In the genomic region with DNA sequence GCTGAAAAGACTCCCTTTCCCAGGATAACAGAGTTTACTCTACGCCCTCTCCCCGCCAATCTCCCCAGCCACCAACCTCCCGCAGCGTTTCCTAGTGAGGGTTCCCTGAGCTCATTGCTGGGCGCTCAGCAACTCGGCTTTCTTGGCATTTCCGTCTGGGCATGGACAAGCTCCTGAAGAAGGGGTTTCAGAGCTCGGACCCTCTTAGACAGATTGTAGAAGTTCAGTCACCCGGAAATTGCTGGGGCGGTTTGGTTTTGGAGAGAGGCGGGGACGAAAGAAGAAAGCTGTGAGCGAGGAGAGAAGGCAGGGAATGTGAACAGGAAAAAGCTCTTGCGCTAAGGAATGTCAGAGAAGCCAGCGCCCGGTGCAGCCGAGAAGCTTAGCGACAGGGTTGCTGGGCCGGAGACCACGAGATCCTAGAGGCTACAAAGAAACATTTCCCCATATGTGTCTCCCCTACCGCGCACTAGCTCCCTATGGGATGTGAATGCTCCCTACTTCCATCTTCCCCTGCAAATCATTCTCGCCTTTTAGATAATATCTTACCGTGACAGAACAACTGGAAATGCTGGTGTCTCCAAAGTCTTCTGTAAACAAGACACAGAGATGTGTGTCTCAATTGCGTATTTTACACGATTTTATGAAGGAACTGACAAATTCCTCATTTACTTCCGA, we compare ENCODE assay signal across 11 cellular contexts. TPM values are rescaled to one million over a fixed set of nuclear protein-coding genes. Genes with fewer than 3 reads are reported as not detected.
DNase-seq lines count a peak whose midpoint lies in the region; ATAC-seq, FAIRE-seq and TF ChIP-seq lines count a peak whose summit lies in the region.
"Had no signal": no experiment of that assay in that cellular context is flagged by ENCODE, and none has a peak within 500 bp of the region (broad histone marks: within the 10 kb centered on the region; RNA-seq: fewer than 3 reads in every experiment).

No MANE protein-coding gene starts in this region.

- no TSS peak for BruUV-seq in HepG2 (replicated peaks; lab: Mats Ljungman, UMichigan)

- H3K27ac ChIP-seq in HepG2 (ENCODE audit: extremely low read length, insufficient read depth, low read length) (no peak overlapping the region), right lobe of liver (no peak overlapping the region), suprapubic skin (no peak overlapping the region)

- H3K79me2 ChIP-seq in HepG2 (ENCODE audit: insufficient read depth, low read length): no peaks in the 10 kb centered on the region

- in situ Hi-C loops in HepG2 (cut with HindIII; ENCODE audit: extremely low pct_ligation_motif_present, low pct_unique_long_range_greater_than_20kb): no loop called here

- POLR2A ChIA-PET in HepG2 (lab: Yijun Ruan, JAX): interaction anchor here (1.3 to 1.6 kb wide), 2 partner anchors 92 to 177 kb away, joined by 3 to 5 read pairs; partner anchors contain the start of genes ZNF184 and ZNF391

- H4K20me1 ChIP-seq in HepG2 (ENCODE audit: insufficient read depth, low read length): no peaks in the 10 kb centered on the region

- FAIRE-seq in HepG2 (lab: Jason Lieb, UNC): no peak

- H3K4me3 ChIP-seq in HepG2 (replicated peaks in 1 of 3; ENCODE audit: insufficient read depth in 1 of 3, low read depth in 2 of 3, low read length in 3 of 3) (peak overlapping the region; percentile 48 to 75 (median 63)), right lobe of liver (no peak overlapping the region), suprapubic skin (no peak overlapping the region)
- H3K4me3 ChIP-seq: lung had no signal

- H3K36me3 ChIP-seq in HepG2 (replicated peaks in 1 of 2; ENCODE audit: control insufficient read depth in 1 of 2, insufficient read depth in 2 of 2, low read length in 2 of 2) (no peaks in the 10 kb centered on the region), right lobe of liver (no peaks in the 10 kb centered on the region), suprapubic skin (no peaks in the 10 kb centered on the region)

- intact Hi-C loops in HepG2 (cut with micrococcal nuclease; ENCODE audit: unreplicated experiment): loop anchor here (5.0 kb wide), 1 partner anchor 109 kb away; no protein-coding TSS in a partner anchor
- intact Hi-C loops in right lobe of liver (cut with DNase I): no loop called here

- no peak for TF ChIP-seq RAD21 in HepG2 (CRISPR knock-in tag; IDR thresholded peaks at IDR 0.05)

- TF ChIP-seq EP300 in HepG2 (IDR thresholded peaks at IDR 0.05; ENCODE audit: low read depth in 2 of 2, low read length in 2 of 2) (no peak), HepG2 (CRISPR knock-in tag; IDR thresholded peaks at IDR 0.05; ENCODE audit: borderline replicate concordance) (no peak), suprapubic skin (IDR thresholded peaks at IDR 0.05) (no peak)

- CTCF ChIA-PET in HepG2 (lab: Yijun Ruan, JAX; ENCODE audit: low intra/inter-chr PET ratio, low total read pairs): no interaction called here

- no peak overlapping the region for H3K27ac Mint-ChIP-seq in glutamatergic neuron (ENCODE audit: unreplicated experiment)
- H3K27ac Mint-ChIP-seq in natural killer cell treated with Interleukin-12 subunit alpha and Interleukin-12 subunit beta and Interleukin-15 and Interleukin-18, amount 100 ng/mL, for 72 hours: peak overlapping the region in 1 of 2 donors; percentile 9

- H3K4me1 Mint-ChIP-seq in glutamatergic neuron (ENCODE audit: low read depth, unreplicated experiment): peaks cover 8% of the 10 kb centered on the region
- peaks cover 0 to 11% of the 10 kb centered on the region in 2 donors for H3K4me1 Mint-ChIP-seq in natural killer cell treated with Interleukin-12 subunit alpha and Interleukin-12 subunit beta and Interleukin-15 and Interleukin-18, amount 100 ng/mL, for 72 hours (ENCODE audit: low read depth in 2 of 2)

- H3K9ac ChIP-seq in HepG2 (ENCODE audit: insufficient read depth, low read depth, low read length): no peak overlapping the region

- peak overlapping the region; percentile 94 for H3K4me2 ChIP-seq in HepG2 (ENCODE audit: low read depth, low read length)

- DNase-seq in HepG2 (ENCODE audit: low spot score): no peak
- DNase-seq in right lobe of liver: no peak
- DNase-seq in SW480 (ENCODE audit: low spot score): peak; percentile 69
- DNase-seq in glutamatergic neuron: peak; percentile 44
- no peak for DNase-seq in suprapubic skin (ENCODE audit: low spot score in 2 of 2)
- no peak for DNase-seq in natural killer cell treated with Interleukin-12 subunit alpha and Interleukin-12 subunit beta and Interleukin-15 and Interleukin-18, amount 100 ng/mL, for 72 hours (ENCODE audit: low spot score)
- DNase-seq: activated T-cell treated with anti-CD3 and anti-CD28 coated beads, Interleukin-2, amount 50 U/mL, for 1 hour; NCI-H2081 had no signal

- peaks cover 26% of the 10 kb centered on the region for H3K27me3 Mint-ChIP-seq in glutamatergic neuron (ENCODE audit: unreplicated experiment)
- peaks cover 59 to 87% of the 10 kb centered on the region in 2 donors for H3K27me3 Mint-ChIP-seq in natural killer cell treated with Interleukin-12 subunit alpha and Interleukin-12 subunit beta and Interleukin-15 and Interleukin-18, amount 100 ng/mL, for 72 hours

- H2AFZ ChIP-seq in HepG2 (ENCODE audit: low read length): peak overlapping the region; percentile 24

- H3K36me3 Mint-ChIP-seq in glutamatergic neuron (ENCODE audit: unreplicated experiment): peaks cover 4% of the 10 kb centered on the region
- H3K36me3 Mint-ChIP-seq in natural killer cell treated with Interleukin-12 subunit alpha and Interleukin-12 subunit beta and Interleukin-15 and Interleukin-18, amount 100 ng/mL, for 72 hours: peaks cover 41% of the 10 kb centered on the region

- peak overlapping the region; percentile 94 for H3K4me3 Mint-ChIP-seq in glutamatergic neuron (ENCODE audit: unreplicated experiment)
- no peak overlapping the region for H3K4me3 Mint-ChIP-seq in natural killer cell treated with Interleukin-12 subunit alpha and Interleukin-12 subunit beta and Interleukin-15 and Interleukin-18, amount 100 ng/mL, for 72 hours

- no peaks in the 10 kb centered on the region for H3K9me3 ChIP-seq in HepG2 (ENCODE audit: low read length)
- H3K9me3 ChIP-seq in right lobe of liver: no peaks in the 10 kb centered on the region
- H3K9me3 ChIP-seq in suprapubic skin: no peaks in the 10 kb centered on the region

- ATAC-seq in HepG2 (peak; percentile 59), right lobe of liver (no peak), GM21529 (IDR thresholded peaks at IDR 0.05; ENCODE audit: unreplicated experiment) (no peak), HG02885 (IDR thresholded peaks at IDR 0.05; ENCODE audit: poor library complexity, unreplicated experiment) (no peak)
- ATAC-seq in natural killer cell treated with Interleukin-12 subunit alpha and Interleukin-12 subunit beta and Interleukin-15 and Interleukin-18, amount 100 ng/mL, for 72 hours: no peak

- 6% methylated on average over 27 of the region's 27 CpGs for WGBS in HepG2 (ENCODE audit: low lambda C conversion rate)
- WGBS in right lobe of liver (ENCODE audit: insufficient coverage, low coverage, low lambda C conversion rate, missing lambda C conversion rate): 3% methylated on average over 27 of the region's 27 CpGs
- 5% methylated on average over 27 of the region's 27 CpGs for WGBS in suprapubic skin

- no peak for TF ChIP-seq POLR2A in HepG2 (IDR thresholded peaks at IDR 0.05; ENCODE audit: insufficient read depth in 1 of 2, low read depth in 2 of 2, low read length in 2 of 2)
- no peak for TF ChIP-seq POLR2A in right lobe of liver (IDR thresholded peaks at IDR 0.05)
- TF ChIP-seq POLR2A in suprapubic skin (IDR thresholded peaks at IDR 0.05): no peak

- peaks cover 31% of the 10 kb centered on the region for H3K9me3 Mint-ChIP-seq in glutamatergic neuron (ENCODE audit: unreplicated experiment)
- peaks cover 10% of the 10 kb centered on the region for H3K9me3 Mint-ChIP-seq in natural killer cell treated with Interleukin-12 subunit alpha and Interleukin-12 subunit beta and Interleukin-15 and Interleukin-18, amount 100 ng/mL, for 72 hours

- no peak for TF ChIP-seq CTCF in HepG2 (CRISPR knock-in tag; IDR thresholded peaks at IDR 0.05)
- TF ChIP-seq CTCF in right lobe of liver (IDR thresholded peaks at IDR 0.05): no peak
- no peak for TF ChIP-seq CTCF in glutamatergic neuron (IDR thresholded peaks at IDR 0.05; ENCODE audit: partially characterized antibody, unreplicated experiment)
- no peak for TF ChIP-seq CTCF in suprapubic skin (IDR thresholded peaks at IDR 0.05)

- peaks cover 0 to 20% of the 10 kb centered on the region in 2 experiments; a peak in 2 of 5 replicates for H3K27me3 ChIP-seq in HepG2 (ENCODE audit: control insufficient read depth in 1 of 2, insufficient read depth in 2 of 2, low read length in 2 of 2)
- peaks cover 6 to 37% of the 10 kb centered on the region in 2 donors for H3K27me3 ChIP-seq in right lobe of liver
- peaks cover 99% of the 10 kb centered on the region for H3K27me3 ChIP-seq in suprapubic skin

- H3K4me1 ChIP-seq in HepG2 (ENCODE audit: insufficient read depth, low read length) (peaks cover 56% of the 10 kb centered on the region), right lobe of liver (no peaks in the 10 kb centered on the region), suprapubic skin (peaks cover 2% of the 10 kb centered on the region)

RNA-seq across cellular contexts. Expression of gene POM121L2, which starts 15.8 kb away (rescaled TPM):
- total RNA-seq in HepG2 (2016; rRNA removed; fragmentation: Illumina TruSeq; extraction: Trizol): not detected in 2 replicates
- not detected in 2 replicates for total RNA-seq in HepG2 (2016; cell fraction: cytosol; rRNA removed; fragmentation: Illumina TruSeq; extraction: Trizol; ENCODE audit: low read depth)
- not detected in 2 replicates for total RNA-seq in HepG2 (2016; cell fraction: insoluble cytoplasmic fraction; rRNA removed; fragmentation: Illumina TruSeq; extraction: Trizol)
- not detected in 2 replicates for total RNA-seq in HepG2 (2016; cell fraction: membrane; rRNA removed; fragmentation: Illumina TruSeq; extraction: Trizol)
- total RNA-seq in HepG2 (2016; cell fraction: nucleus; rRNA removed; fragmentation: Illumina TruSeq; extraction: Trizol): not detected in 2 replicates
- polyA plus RNA-seq in HepG2 (2011; rRNA removed): 0.01 TPM in 1 of 2 replicates, not detected in the other
- not detected in 2 replicates for polyA plus RNA-seq in HepG2 (2011; cell fraction: cytosol; rRNA removed)
- not detected in 2 replicates for polyA plus RNA-seq in HepG2 (2011; cell fraction: nucleus; rRNA removed)
- not detected in 2 replicates for polyA plus RNA-seq in HepG2 (2012)
- polyA plus RNA-seq in HepG2 (2016; cell fraction: cytosol; fragmentation: Illumina TruSeq; extraction: Trizol; ENCODE audit: low read depth): not detected in 2 replicates
- not detected in 2 replicates for polyA plus RNA-seq in HepG2 (2016; cell fraction: insoluble cytoplasmic fraction; fragmentation: Illumina TruSeq; extraction: Trizol; ENCODE audit: low read depth)
- not detected in 2 replicates for polyA plus RNA-seq in HepG2 (2016; cell fraction: membrane; fragmentation: Illumina TruSeq; extraction: Trizol; ENCODE audit: low read depth)
- polyA plus RNA-seq in HepG2 (2016; cell fraction: nucleus; fragmentation: Illumina TruSeq; extraction: Trizol; ENCODE audit: insufficient read depth, low read depth): not detected in 2 replicates
- not detected in 2 replicates for polyA minus RNA-seq in HepG2 (2011; rRNA and poly(A)+ RNA removed; ENCODE audit: low replicate concordance)
- polyA minus RNA-seq in HepG2 (2011; cell fraction: cytosol; rRNA and poly(A)+ RNA removed): not detected in 2 replicates
- not detected in 2 replicates for polyA minus RNA-seq in HepG2 (2011; cell fraction: nucleus; rRNA and poly(A)+ RNA removed)
- not detected for total RNA-seq in right lobe of liver
- not detected for total RNA-seq in glutamatergic neuron (ENCODE audit: unreplicated experiment)
- not detected for total RNA-seq in suprapubic skin
- total RNA-seq in natural killer cell treated with Interleukin-12 subunit alpha and Interleukin-12 subunit beta and Interleukin-15 and Interleukin-18, amount 100 ng/mL, for 72 hours: not detected
- total RNA-seq: lung had no signal
- polyA plus RNA-seq: lung had no signal

RNA-seq across cellular contexts. Expression of gene PRSS16, which starts 48.7 kb away (rescaled TPM):
- total RNA-seq in HepG2 (2016; rRNA removed; fragmentation: Illumina TruSeq; extraction: Trizol) (not detected in 2 replicates), right lobe of liver (under 1 TPM in 2 of 6 experiments, not detected in 4; 0.29 to 0.37 TPM), glutamatergic neuron (ENCODE audit: unreplicated experiment) (0.64 TPM), suprapubic skin (10 to 100 TPM in 3 of 4 donors, 1 to 10 TPM in 1; 7.7 to 17.1 (median 13.8) TPM)
- not detected in 2 replicates for total RNA-seq in HepG2 (2016; cell fraction: cytosol; rRNA removed; fragmentation: Illumina TruSeq; extraction: Trizol; ENCODE audit: low read depth)
- total RNA-seq in HepG2 (2016; cell fraction: insoluble cytoplasmic fraction; rRNA removed; fragmentation: Illumina TruSeq; extraction: Trizol): not detected in 2 replicates
- total RNA-seq in HepG2 (2016; cell fraction: membrane; rRNA removed; fragmentation: Illumina TruSeq; extraction: Trizol): not detected in 2 replicates
- not detected in 2 replicates for total RNA-seq in HepG2 (2016; cell fraction: nucleus; rRNA removed; fragmentation: Illumina TruSeq; extraction: Trizol)
- polyA plus RNA-seq in HepG2 (2011; rRNA removed): not detected in 2 replicates
- not detected in 2 replicates for polyA plus RNA-seq in HepG2 (2011; cell fraction: cytosol; rRNA removed)
- polyA plus RNA-seq in HepG2 (2011; cell fraction: nucleus; rRNA removed): not detected in 2 replicates
- not detected in 2 replicates for polyA plus RNA-seq in HepG2 (2012)
- polyA plus RNA-seq in HepG2 (2016; cell fraction: cytosol; fragmentation: Illumina TruSeq; extraction: Trizol; ENCODE audit: low read depth): not detected in 2 replicates
- not detected in 2 replicates for polyA plus RNA-seq in HepG2 (2016; cell fraction: insoluble cytoplasmic fraction; fragmentation: Illumina TruSeq; extraction: Trizol; ENCODE audit: low read depth)
- polyA plus RNA-seq in HepG2 (2016; cell fraction: membrane; fragmentation: Illumina TruSeq; extraction: Trizol; ENCODE audit: low read depth): not detected in 2 replicates
- polyA plus RNA-seq in HepG2 (2016; cell fraction: nucleus; fragmentation: Illumina TruSeq; extraction: Trizol; ENCODE audit: insufficient read depth, low read depth): not detected in 2 replicates
- polyA minus RNA-seq in HepG2 (2011; rRNA and poly(A)+ RNA removed; ENCODE audit: low replicate concordance): 0.26 and 1.4 TPM in 2 replicates
- not detected in 2 replicates for polyA minus RNA-seq in HepG2 (2011; cell fraction: cytosol; rRNA and poly(A)+ RNA removed)
- polyA minus RNA-seq in HepG2 (2011; cell fraction: nucleus; rRNA and poly(A)+ RNA removed): not detected in 2 replicates
- not detected for total RNA-seq in natural killer cell treated with Interleukin-12 subunit alpha and Interleukin-12 subunit beta and Interleukin-15 and Interleukin-18, amount 100 ng/mL, for 72 hours

Comparison
In these comparisons a context has a peak if more than half of its experiments do, and no peak if none do; other contexts are left out.
1. H3K4me3 ChIP-seq: peak in HepG2 (3 of 3); none in right lobe of liver (0 of 3) and suprapubic skin (single experiment).
2. DNase-seq: peak in SW480 (single experiment) and glutamatergic neuron (single experiment); none in HepG2 (single experiment), right lobe of liver (0 of 3), suprapubic skin (0 of 2) and natural killer cell treated with Interleukin-12 subunit alpha and Interleukin-12 subunit beta and Interleukin-15 and Interleukin-18, amount 100 ng/mL, for 72 hours (single experiment).